In the genomic region with DNA sequence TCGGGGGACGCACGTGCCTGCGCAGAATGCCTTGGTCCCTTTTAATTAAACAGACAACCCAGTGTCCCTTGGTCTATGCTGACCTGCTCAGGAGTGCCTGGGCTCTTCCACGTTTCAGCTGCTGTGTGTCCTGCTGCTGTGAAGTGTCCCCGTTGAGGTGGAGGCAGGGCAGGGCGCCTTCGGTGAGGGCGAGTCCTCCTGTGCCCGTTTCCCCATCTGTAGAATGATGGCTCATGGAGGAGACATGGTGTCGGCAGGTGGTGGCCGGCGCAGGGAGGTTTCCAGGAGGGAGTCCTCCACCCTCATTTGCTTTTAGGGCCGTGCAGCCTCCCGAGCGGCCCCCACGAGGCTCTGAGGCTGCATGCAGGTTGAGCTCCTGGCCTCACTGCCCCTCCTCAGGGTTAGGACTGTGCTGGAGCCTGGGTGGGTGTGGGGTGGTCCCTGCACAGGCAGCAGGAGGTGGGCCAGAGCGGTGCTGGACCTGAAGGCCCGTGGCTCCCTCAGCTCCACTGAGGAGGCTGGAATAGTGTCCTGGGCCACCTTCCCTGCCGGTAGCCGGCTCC, we compare ENCODE assay signal across 1 cellular context.
TF ChIP-seq lines count a peak whose summit lies in the region.

No MANE protein-coding gene starts in this region.

TF ChIP-seq in IMR-90, 13 proteins besides CTCF, POLR2A, EP300 and RAD21 (continued from another document):
- TF ChIP-seq MAZ (IDR thresholded peaks at IDR 0.05; ENCODE audit: borderline replicate concordance, low read depth, low read length) = no peak
- TF ChIP-seq MXI1 (IDR thresholded peaks at IDR 0.05; ENCODE audit: borderline replicate concordance, low read depth, low read length) = no peak
- TF ChIP-seq NFE2L2 (IDR thresholded peaks at IDR 0.05; ENCODE audit: low read depth, low read length) = no peak
- no peak for TF ChIP-seq FOS (IDR thresholded peaks at IDR 0.05; ENCODE audit: low read depth, low read length)
- no peak for TF ChIP-seq SMC3 (IDR thresholded peaks at IDR 0.05; ENCODE audit: low read depth, low read length)
- no peak for TF ChIP-seq BHLHE40 (IDR thresholded peaks at IDR 0.05; ENCODE audit: low read depth, low read length)
- no peak for TF ChIP-seq MAFK (IDR thresholded peaks at IDR 0.05; ENCODE audit: low read depth, low read length)
TF ChIP-seq in IMR-90: peak in this region for 0.
